ENCODE assay signal across 16 cellular contexts in genomic region chr3:36591959-36592358, GRCh38.
DNase-seq lines count a peak whose midpoint lies in the region; TF ChIP-seq lines count a peak whose summit lies in the region.
"Had no signal": no experiment of that assay in that cellular context is flagged by ENCODE, and none has a peak within 500 bp of the region (broad histone marks: within the 10 kb centered on the region; RNA-seq: fewer than 3 reads in every experiment).

No MANE protein-coding gene starts in this region.

- H4K20me1 ChIP-seq in OCI-LY3 (ENCODE audit: insufficient read depth, low read length) (no peaks in the 10 kb centered on the region), osteoblast (ENCODE audit: insufficient read depth, low read length) (no peaks in the 10 kb centered on the region)

- H3K27me3 ChIP-seq in OCI-LY3 (ENCODE audit: low read depth, low read length) (no peaks in the 10 kb centered on the region), osteoblast (ENCODE audit: insufficient read depth, low read length) (no peaks in the 10 kb centered on the region), dorsolateral prefrontal cortex (no peaks in the 10 kb centered on the region)
- H3K27me3 ChIP-seq: SJSA1, tibial nerve had no signal

- no peaks in the 10 kb centered on the region for H3K4me1 ChIP-seq in OCI-LY3 (ENCODE audit: low read length)
- H3K4me1 ChIP-seq in osteoblast (ENCODE audit: insufficient read depth, low read length) = peaks cover 7% of the 10 kb centered on the region
- H3K4me1 ChIP-seq: SJSA1 had no signal

- no peaks in the 10 kb centered on the region for H3K36me3 ChIP-seq in OCI-LY3 (replicated peaks; ENCODE audit: low read depth, low read length)
- H3K36me3 ChIP-seq in osteoblast (ENCODE audit: insufficient read depth, low read length) = no peaks in the 10 kb centered on the region
- H3K36me3 ChIP-seq: SJSA1, tibial nerve had no signal

- TF ChIP-seq CTCF in OCI-LY3 (IDR thresholded peaks at IDR 0.05; ENCODE audit: low read depth, low read length) (peak; percentile 29), chondrocyte (IDR thresholded peaks at IDR 0.05) (peak; percentile 67), osteoblast (IDR thresholded peaks at IDR 0.05; ENCODE audit: extremely low read depth, low read depth, low read length) (peak; percentile 51), dorsolateral prefrontal cortex (IDR thresholded peaks at IDR 0.05 in 54 of 56, conservative IDR thresholded peaks at IDR 0.05 in 2 of 56; ENCODE audit: low read depth in 1 of 56, partially characterized antibody in 56 of 56) (no peak)

- no peak overlapping the region for H3K4me2 ChIP-seq in OCI-LY3 (ENCODE audit: low read length)
- no peak overlapping the region for H3K4me2 ChIP-seq in osteoblast (ENCODE audit: insufficient read depth, low read length)

- H3K4me3 Mint-ChIP-seq in chondrocyte (ENCODE audit: unreplicated experiment) = no peak overlapping the region

- H3K9me3 Mint-ChIP-seq in chondrocyte (ENCODE audit: low read depth) = peaks cover 21% of the 10 kb centered on the region

- H3K9ac ChIP-seq in OCI-LY3 (ENCODE audit: low read length) = no peak overlapping the region

- H3K36me3 Mint-ChIP-seq in chondrocyte (ENCODE audit: low read depth) = peaks cover 2% of the 10 kb centered on the region
- H3K36me3 Mint-ChIP-seq: activated naive CD4-positive, alpha-beta T cell treated with anti-CD3 and anti-CD28 coated beads, Interleukin-2, amount 50 U/mL, for 72 hours had no signal

- no peaks in the 10 kb centered on the region for H3K79me2 ChIP-seq in OCI-LY3 (ENCODE audit: low read length)
- no peaks in the 10 kb centered on the region for H3K79me2 ChIP-seq in osteoblast (ENCODE audit: insufficient read depth, low read length)

- no peak overlapping the region for H3K27ac ChIP-seq in OCI-LY3 (ENCODE audit: low read length)
- no peak overlapping the region for H3K27ac ChIP-seq in osteoblast (ENCODE audit: low read depth, low read length)
- H3K27ac ChIP-seq in dorsolateral prefrontal cortex = no peak overlapping the region
- H3K27ac ChIP-seq: 22Rv1, SJSA1, tibial nerve had no signal

- no peak overlapping the region for H2AFZ ChIP-seq in OCI-LY3 (ENCODE audit: low read depth, low read length)
- peak overlapping the region; percentile 0 for H2AFZ ChIP-seq in osteoblast (ENCODE audit: low read length)

- no peak overlapping the region for H3K4me3 ChIP-seq in OCI-LY3 (ENCODE audit: low read length)
- no peak overlapping the region for H3K4me3 ChIP-seq in osteoblast (ENCODE audit: insufficient read depth, low read length)
- no peak overlapping the region for H3K4me3 ChIP-seq in dorsolateral prefrontal cortex
- H3K4me3 ChIP-seq: SJSA1, tibial nerve had no signal

- H3K4me1 Mint-ChIP-seq in chondrocyte (ENCODE audit: low read depth) = no peaks in the 10 kb centered on the region

- H3K9me3 ChIP-seq in OCI-LY3 (ENCODE audit: insufficient read depth, low read length) (no peaks in the 10 kb centered on the region), osteoblast (ENCODE audit: low read depth, low read length) (no peaks in the 10 kb centered on the region)
- H3K9me3 ChIP-seq: SJSA1 had no signal

- intact Hi-C loops in dorsolateral prefrontal cortex (cut with DNase I) = no loop called here

- DNase-seq in DMS 273 (lab: John Stamatoyannopoulos, UW; ENCODE audit: unreplicated experiment) (peak; percentile 13), DMS 273 treated with DMSO at 0.1 percent for 48 hours (lab: John Stamatoyannopoulos, UW) (no peak), chondrocyte (ENCODE audit: low spot score) (no peak), osteoblast (ENCODE audit: insufficient read length, low spot score, missing footprints) (no peak), GOT3 (lab: John Stamatoyannopoulos, UW) (no peak), dorsolateral prefrontal cortex (no peak)
- no peak for DNase-seq in activated CD4-positive, alpha-beta T cell treated with anti-CD3 and anti-CD28 coated beads for 1 hour
- DNase-seq: activated CD4-positive, alpha-beta T cell treated with anti-CD3 and anti-CD28 coated beads, Interleukin-2, amount 50 U/mL, for 1 hour; central memory CD4-positive, alpha-beta T cell; NCI-H1105; nucleus accumbens had no signal

- H3K27ac Mint-ChIP-seq in chondrocyte (ENCODE audit: unreplicated experiment) = no peak overlapping the region
- H3K27ac Mint-ChIP-seq: activated naive CD4-positive, alpha-beta T cell treated with anti-CD3 and anti-CD28 coated beads, Interleukin-2, amount 50 U/mL, for 72 hours had no signal

- peaks cover 15% of the 10 kb centered on the region for H3K27me3 Mint-ChIP-seq in chondrocyte (ENCODE audit: low read depth)

Comparison
In these comparisons a context has a peak if more than half of its experiments do, and no peak if none do; other contexts are left out.
1. CTCF ChIP-seq: peak in OCI-LY3 (single experiment), chondrocyte (single experiment) and osteoblast (single experiment); none in dorsolateral prefrontal cortex (0 of 56).